Comparison of ENCODE assay signal across 23 cellular contexts in genomic region chr3:55203486-55204010, GRCh38.
"Had no signal": no experiment of that assay in that cellular context is flagged by ENCODE, and none has a peak within 500 bp of the region (broad histone marks: within the 10 kb centered on the region; RNA-seq: fewer than 3 reads in every experiment).

No MANE protein-coding gene starts in this region.

- H3K9me3 ChIP-seq: breast epithelium, gastroesophageal sphincter, left ventricle myocardium inferior, transverse colon, uterus had no signal

- DNase-seq: activated CD4-positive, alpha-beta T cell treated with anti-CD3 and anti-CD28 coated beads, Interleukin-2, amount 10 ng/mL, durations not matched to agents 7 days and 5 days; activated CD4-positive, CD25-positive, alpha-beta regulatory T cell treated with anti-CD3 and anti-CD28 coated beads, Interleukin-2, amount 50 U/mL, for 72 hours; activated CD8-positive, alpha-beta T cell treated with anti-CD3 and anti-CD28 coated beads for 36 hours; activated gamma-delta T cell; activated naive CD4-positive, alpha-beta T cell treated with anti-CD3 and anti-CD28 coated beads, Interleukin-2, amount 50 U/mL, for 16 hours; aorta; effector memory CD8-positive, alpha-beta T cell; head of caudate nucleus; hypothalamus; left ventricle myocardium inferior; nephron progenitor cell; nucleus accumbens; posterior cingulate gyrus; stimulated activated CD4-positive, alpha-beta T cell treated with anti-CD3 and anti-CD28 coated beads, Interleukin-2, amount 100 ng/mL, for 48 hours; stimulated activated CD8-positive, alpha-beta memory T cell treated with anti-CD3 and anti-CD28 coated beads, Interleukin-4, amount 100 ng/mL, for 48 hours; stimulated activated naive B cell treated with anti-CD40 and anti-IgM and Interleukin-4, amounts not matched to agents 10 μg/mL and 1 μg/mL and 100 μg/mL, for 72 hours; transverse colon; uterus; WERI-Rb-1 had no signal

- H3K27ac ChIP-seq: breast epithelium, gastroesophageal sphincter, left ventricle myocardium inferior, transverse colon, uterus, WERI-Rb-1 had no signal

- H3K27me3 ChIP-seq: breast epithelium, gastroesophageal sphincter, transverse colon, uterus had no signal

- H3K4me1 ChIP-seq: breast epithelium, gastroesophageal sphincter, left ventricle myocardium inferior, transverse colon, uterus had no signal

- H3K4me3 ChIP-seq: breast epithelium, gastroesophageal sphincter, left ventricle myocardium inferior, transverse colon, uterus had no signal

- ATAC-seq: activated CD8-positive, alpha-beta T cell treated with anti-CD3 and anti-CD28 coated beads for 36 hours; effector memory CD8-positive, alpha-beta T cell; esophagus mucosa; gastroesophageal sphincter; sciatic nerve; stimulated activated naive B cell treated with anti-CD40 and anti-IgM and Interleukin-4, amounts not matched to agents 10 μg/mL and 1 μg/mL and 100 μg/mL, for 72 hours had no signal

- H3K36me3 ChIP-seq: breast epithelium, gastroesophageal sphincter, left ventricle myocardium inferior, transverse colon, uterus, WERI-Rb-1 had no signal
